29 cellular contexts compared by ENCODE assay signal in the genomic region with DNA sequence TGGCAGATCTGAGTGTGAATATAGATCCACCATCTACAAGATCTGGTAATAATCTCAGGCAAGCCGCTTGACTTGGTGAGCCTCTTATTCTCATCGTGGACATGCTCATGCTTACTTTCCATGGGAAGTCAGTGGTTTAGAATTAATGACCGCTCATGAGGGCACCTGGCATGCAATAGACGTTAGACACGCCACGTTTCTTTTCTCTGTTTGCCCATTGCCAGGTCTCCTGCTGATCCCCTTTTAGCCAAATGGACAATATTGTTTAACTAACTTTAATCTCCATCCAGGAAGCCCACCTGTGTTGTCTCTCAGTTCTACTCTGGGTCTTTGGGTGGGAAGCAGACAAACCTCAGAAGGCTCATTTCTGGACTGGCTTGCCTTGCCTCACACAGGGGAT.
"Had no signal": no experiment of that assay in that cellular context is flagged by ENCODE, and none has a peak within 500 bp of the region (broad histone marks: within the 10 kb centered on the region; RNA-seq: fewer than 3 reads in every experiment).

No MANE protein-coding gene starts in this region.

- H3K9me3 Mint-ChIP-seq: activated CD4-positive, alpha-beta T cell treated with anti-CD3 and anti-CD28 coated beads, Interleukin-2, amount 10 ng/mL, durations not matched to agents 7 days and 5 days; activated naive CD4-positive, alpha-beta T cell treated with anti-CD3 and anti-CD28 coated beads for 36 hours; activated naive CD4-positive, alpha-beta T cell treated with anti-CD3 and anti-CD28 coated beads, Interleukin-2, amount 50 U/mL, for 72 hours; activated T-cell treated with anti-CD3 and anti-CD28 coated beads, Interleukin-2, amount 50 U/mL, for 4 hours; activated T-helper 1 cell treated with anti-CD3 and anti-CD28 coated beads, Interleukin-12 subunit alpha, Interleukin-12 subunit beta, Interleukin-2, Interleukin-4 antibody, amounts not matched to agents 30 ng/mL and 10 ng/mL and 1 ng/mL, durations not matched to agents 14 hours and 24 hours and 36 hours; T-helper 1 cell treated with Interleukin-12 subunit alpha and Interleukin-12 subunit beta and Interleukin-4 antibody, amounts not matched to agents 30 μg/mL and 1 μg/mL, for 36 hours; T-helper 2 cell treated with Interferon-gamma antibody and Interleukin-4, amounts not matched to agents 5 μg/mL and 100 μg/mL, for 36 hours; WTC11 had no signal

- H3K4me3 ChIP-seq: adrenal gland, body of pancreas, K562, SJSA1 had no signal

- H3K9me2 ChIP-seq: SK-N-SH had no signal

- H3K27ac ChIP-seq: adrenal gland, SJSA1 had no signal

- H3K27me3 Mint-ChIP-seq: activated CD4-positive, alpha-beta T cell treated with anti-CD3 and anti-CD28 coated beads for 36 hours; activated CD4-positive, alpha-beta T cell treated with anti-CD3 and anti-CD28 coated beads, Interleukin-2, amount 10 ng/mL, durations not matched to agents 7 days and 5 days had no signal

- H3K27ac Mint-ChIP-seq: activated CD4-positive, alpha-beta T cell treated with anti-CD3 and anti-CD28 coated beads for 36 hours; activated CD4-positive, alpha-beta T cell treated with anti-CD3 and anti-CD28 coated beads, Interleukin-2, amount 10 ng/mL, durations not matched to agents 7 days and 5 days; activated naive CD4-positive, alpha-beta T cell treated with anti-CD3 and anti-CD28 coated beads for 36 hours; activated naive CD4-positive, alpha-beta T cell treated with anti-CD3 and anti-CD28 coated beads, Interleukin-2, amount 50 U/mL, for 72 hours; activated T-helper 1 cell treated with anti-CD3 and anti-CD28 coated beads, Interleukin-12 subunit alpha, Interleukin-12 subunit beta, Interleukin-2, Interleukin-4 antibody, amounts not matched to agents 30 ng/mL and 10 ng/mL and 1 ng/mL, durations not matched to agents 14 hours and 24 hours and 36 hours; T-helper 1 cell treated with Interleukin-12 subunit alpha and Interleukin-12 subunit beta and Interleukin-4 antibody, amounts not matched to agents 30 μg/mL and 1 μg/mL, for 36 hours; T-helper 2 cell treated with Interferon-gamma antibody and Interleukin-4, amounts not matched to agents 5 μg/mL and 100 μg/mL, for 36 hours; WTC11 had no signal

- DNase-seq: activated CD4-positive, alpha-beta T cell treated with anti-CD3 and anti-CD28 coated beads for 36 hours; activated CD4-positive, alpha-beta T cell treated with anti-CD3 and anti-CD28 coated beads, Interleukin-2, amount 10 ng/mL, durations not matched to agents 7 days and 5 days; activated CD4-positive, alpha-beta T cell treated with anti-CD3 and anti-CD28 coated beads, Interleukin-2, amount 50 U/mL, for 48 hours; activated CD8-positive, alpha-beta memory T cell treated with anti-CD3 and anti-CD28 coated beads, Interleukin-2, amount 50 U/mL, for 4 hours; activated gamma-delta T cell treated with Interleukin-2 at 50 U/mL for 16 hours; activated naive CD4-positive, alpha-beta T cell treated with anti-CD3 and anti-CD28 coated beads for 36 hours; activated T-cell treated with anti-CD3 and anti-CD28 coated beads for 4 hours; activated T-cell treated with anti-CD3 and anti-CD28 coated beads, Interleukin-2, amount 50 U/mL, for 4 hours; adrenal gland; body of pancreas; caudate nucleus; cerebellar nuclear complex; NCI-H1105 treated with DMSO at 0.1 percent for 48 hours; NCI-H1436 treated with DMSO at 0.1 percent for 48 hours; NCI-H187 treated with DMSO at 0.1 percent for 48 hours; NCI-H2081 treated with DMSO at 0.1 percent for 48 hours; NCI-H226; NCI-H446 treated with DMSO at 0.1 percent for 48 hours; NCI-H774; SHP77 treated with DMSO at 0.1 percent for 48 hours; SK-N-SH had no signal

- H3K9me3 ChIP-seq: adrenal gland, body of pancreas, SJSA1, SK-N-SH had no signal

- H3K36me3 ChIP-seq: adrenal gland, SJSA1 had no signal

- H3K4me3 Mint-ChIP-seq: activated CD4-positive, alpha-beta T cell treated with anti-CD3 and anti-CD28 coated beads for 36 hours; activated CD4-positive, alpha-beta T cell treated with anti-CD3 and anti-CD28 coated beads, Interleukin-2, amount 10 ng/mL, durations not matched to agents 7 days and 5 days; activated naive CD4-positive, alpha-beta T cell treated with anti-CD3 and anti-CD28 coated beads for 36 hours; activated T-cell treated with anti-CD3 and anti-CD28 coated beads, Interleukin-2, amount 50 U/mL, for 4 hours; activated T-helper 1 cell treated with anti-CD3 and anti-CD28 coated beads, Interleukin-12 subunit alpha, Interleukin-12 subunit beta, Interleukin-2, Interleukin-4 antibody, amounts not matched to agents 30 ng/mL and 10 ng/mL and 1 ng/mL, durations not matched to agents 14 hours and 24 hours and 36 hours; T-helper 1 cell treated with Interleukin-12 subunit alpha and Interleukin-12 subunit beta and Interleukin-4 antibody, amounts not matched to agents 30 μg/mL and 1 μg/mL, for 36 hours; T-helper 2 cell treated with Interferon-gamma antibody and Interleukin-4, amounts not matched to agents 5 μg/mL and 100 μg/mL, for 36 hours; WTC11 had no signal

- H3K4me2 ChIP-seq: SK-N-SH had no signal

- H3K4me1 Mint-ChIP-seq: activated CD4-positive, alpha-beta T cell treated with anti-CD3 and anti-CD28 coated beads for 36 hours; activated CD4-positive, alpha-beta T cell treated with anti-CD3 and anti-CD28 coated beads, Interleukin-2, amount 10 ng/mL, durations not matched to agents 7 days and 5 days had no signal

- H3K4me1 ChIP-seq: body of pancreas, SJSA1 had no signal

- H3K9ac ChIP-seq: SK-N-SH had no signal

- H3K27me3 ChIP-seq: adrenal gland, body of pancreas, SJSA1 had no signal

- ATAC-seq: activated CD4-positive, alpha-beta T cell treated with anti-CD3 and anti-CD28 coated beads for 36 hours; activated CD4-positive, CD25-positive, alpha-beta regulatory T cell treated with anti-CD3 and anti-CD28 coated beads, Interleukin-2, amount 50 U/mL, for 24 hours; activated naive CD4-positive, alpha-beta T cell treated with anti-CD3 and anti-CD28 coated beads, Interleukin-2, amount 50 U/mL, for 72 hours; activated T-cell treated with anti-CD3 and anti-CD28 coated beads, Interleukin-2, amount 50 U/mL, for 4 hours; body of pancreas; K562; WTC11 had no signal

- H3K36me3 Mint-ChIP-seq: activated naive CD4-positive, alpha-beta T cell treated with anti-CD3 and anti-CD28 coated beads, Interleukin-2, amount 50 U/mL, for 72 hours; WTC11 had no signal
